19 cellular contexts compared by ENCODE assay signal in genomic region chr2:9221223-9221622, GRCh38. TPM values are rescaled to one million over a fixed set of nuclear protein-coding genes. Genes with fewer than 3 reads are reported as not detected.
DNase-seq lines count a peak whose midpoint lies in the region; ATAC-seq and TF ChIP-seq lines count a peak whose summit lies in the region.
"Had no signal": no experiment of that assay in that cellular context is flagged by ENCODE, and none has a peak within 500 bp of the region (broad histone marks: within the 10 kb centered on the region; RNA-seq: fewer than 3 reads in every experiment).

No MANE protein-coding gene starts in this region.

- WGBS in thyroid gland, 2 donors: 31 to 48% methylated on average over 1 of the region's 1 CpG
- WGBS in spleen, 5 donors: 90 to 100% (median 92%) methylated on average over 1 of the region's 1 CpG

- no peak overlapping the region for H3K4me3 Mint-ChIP-seq in MCF 10A (ENCODE audit: unreplicated experiment)
- H3K4me3 Mint-ChIP-seq: CD4-positive, alpha-beta memory T cell had no signal

- ATAC-seq in left ventricle myocardium superior (peak; percentile 61), HG02973 (IDR thresholded peaks at IDR 0.05; ENCODE audit: unreplicated experiment) (no peak)

- no peaks in the 10 kb centered on the region for H3K27me3 Mint-ChIP-seq in MCF 10A (ENCODE audit: insufficient read depth, unreplicated experiment)

- TF ChIP-seq CTCF in MCF 10A (IDR thresholded peaks at IDR 0.05; ENCODE audit: unreplicated experiment) (no peak), breast epithelium (IDR thresholded peaks at IDR 0.05) (no peak), cardiac fibroblast (IDR thresholded peaks at IDR 0.05; ENCODE audit: low read depth, low read length) (no peak), thyroid gland (IDR thresholded peaks at IDR 0.05) (no peak), spleen (IDR thresholded peaks at IDR 0.05 in 8 of 11, conservative IDR thresholded peaks at IDR 0.05 in 3 of 11) (no peak)

- H3K4me1 ChIP-seq in breast epithelium: peaks cover 0 to 4% of the 10 kb centered on the region in 2 donors
- peaks cover 37 to 55% of the 10 kb centered on the region in 2 donors for H3K4me1 ChIP-seq in thyroid gland
- no peaks in the 10 kb centered on the region for H3K4me1 ChIP-seq in spleen

- H3K9me3 Mint-ChIP-seq in MCF 10A (ENCODE audit: unreplicated experiment): no peaks in the 10 kb centered on the region

- TF ChIP-seq POLR2A in breast epithelium (IDR thresholded peaks at IDR 0.05) (no peak), thyroid gland (IDR thresholded peaks at IDR 0.05) (no peak), spleen (IDR thresholded peaks at IDR 0.05) (no peak)

- H3K27ac ChIP-seq in breast epithelium (no peak overlapping the region), thyroid gland (peak overlapping the region in 1 of 3 donors; percentile 1), spleen (no peak overlapping the region)
- H3K27ac ChIP-seq: 22Rv1, RWPE1 had no signal

- H3K36me3 ChIP-seq in breast epithelium (no peaks in the 10 kb centered on the region), thyroid gland (no peaks in the 10 kb centered on the region), spleen (no peaks in the 10 kb centered on the region)

- CTCF ChIA-PET in MCF 10A (lab: Yijun Ruan, JAX): no interaction called here

- peaks cover 16% of the 10 kb centered on the region for H3K36me3 Mint-ChIP-seq in MCF 10A (ENCODE audit: insufficient read depth, unreplicated experiment)
- H3K36me3 Mint-ChIP-seq: CD4-positive, alpha-beta memory T cell had no signal

- no peak overlapping the region for H3K27ac Mint-ChIP-seq in MCF 10A (ENCODE audit: low read depth, unreplicated experiment)
- H3K27ac Mint-ChIP-seq: CD4-positive, alpha-beta memory T cell had no signal

- H3K9me3 ChIP-seq in breast epithelium (no peaks in the 10 kb centered on the region), thyroid gland (no peaks in the 10 kb centered on the region), spleen (peaks cover 0 to 2% (median 0%) of the 10 kb centered on the region in 8 donors)

- intact Hi-C loops in MCF 10A (cut with micrococcal nuclease) (no loop called here), breast epithelium (cut with DNase I; ENCODE audit: low total_unique reads) (no loop called here), left ventricle myocardium superior (cut with micrococcal nuclease) (no loop called here), thyroid gland (cut with DNase I) (no loop called here), spleen (cut with DNase I; ENCODE audit: low total_unique reads) (no loop called here)

- DNase-seq in MCF 10A (ENCODE audit: unreplicated experiment) (peak; percentile 30), breast epithelium (ENCODE audit: low spot score in 2 of 2) (no peak), cardiac fibroblast (ENCODE audit: low read depth in 2 of 2) (peak; percentile 42 to 47), left ventricle myocardium superior (peak; percentile 43), thyroid gland (peak; percentile 45 to 59), SIG-M5 treated with dmso at 0.1 percent for 504 hours (lab: John Stamatoyannopoulos, UW; ENCODE audit: unreplicated experiment) (no peak), spleen (no peak)
- DNase-seq: CD4-positive, alpha-beta memory T cell; DMS79; HCEC 1CT; KG1; NCI-H1436; NCI-H2029; NCI-H2171; NCI-H446; NK-92 treated with Interleukin-12 subunit alpha and Interleukin-12 subunit beta, amount 100 ng/mL, for 24 hours had no signal

- H3K27me3 ChIP-seq in breast epithelium: no peaks in the 10 kb centered on the region
- H3K27me3 ChIP-seq in thyroid gland: no peaks in the 10 kb centered on the region
- H3K27me3 ChIP-seq in spleen (replicated peaks in 1 of 7): peaks cover 0 to 68% (median 18%) of the 10 kb centered on the region in 7 donors

- POLR2A ChIA-PET in MCF 10A (lab: Yijun Ruan, JAX): interaction anchor here (0.7 to 3.8 kb wide), 3 partner anchors 11 to 13 kb away, joined by 3 to 18 read pairs (median 9); no protein-coding TSS in a partner anchor

- BruUV-seq in MCF 10A (replicated peaks; lab: Mats Ljungman, UMichigan): no TSS peak

- H3K4me3 ChIP-seq in breast epithelium (no peak overlapping the region), cardiac fibroblast (replicated peaks in 1 of 2; ENCODE audit: low read depth in 2 of 2, low read length in 2 of 2) (no peak overlapping the region), thyroid gland (replicated peaks in 1 of 3) (no peak overlapping the region), spleen (no peak overlapping the region)

- H3K4me1 Mint-ChIP-seq in MCF 10A (ENCODE audit: insufficient read depth, unreplicated experiment): peaks cover 41% of the 10 kb centered on the region
- H3K4me1 Mint-ChIP-seq: CD4-positive, alpha-beta memory T cell had no signal

RNA-seq across cellular contexts. Expression of gene ASAP2, which starts 14.6 kb away (rescaled TPM):
- total RNA-seq in MCF 10A (2022): 80.8 and 89.5 TPM in 2 replicates
- 10 to 100 TPM; 14.5 to 24.2 (median 21.0) TPM for total RNA-seq in breast epithelium
- total RNA-seq in left ventricle myocardium superior: 10.1 TPM
- 10 to 100 TPM; 40.3 to 55.3 (median 47.3) TPM for total RNA-seq in thyroid gland
- 1 to 10 TPM; 1.4 to 3.0 (median 2.7) TPM for total RNA-seq in spleen
- 1 to 10 TPM in 2 of 3 donors, under 1 TPM in 1; 0.93 to 1.6 (median 1.3) TPM for polyA plus RNA-seq in spleen
- total RNA-seq: CD4-positive, alpha-beta memory T cell had no signal
- polyA plus RNA-seq: CD4-positive, alpha-beta memory T cell had no signal

Comparison
In these comparisons a context has a peak if more than half of its experiments do, and no peak if none do; other contexts are left out.
1. DNase-seq: peak in MCF 10A (single experiment), cardiac fibroblast (2 of 2), left ventricle myocardium superior (single experiment) and thyroid gland (2 of 2); none in breast epithelium (0 of 2), SIG-M5 treated with dmso at 0.1 percent for 504 hours (single experiment) and spleen (single experiment).